ENCODE assay signal across 25 cellular contexts in genomic region chr5:104312481-104312880, GRCh38.
"Had no signal": no experiment of that assay in that cellular context is flagged by ENCODE, and none has a peak within 500 bp of the region (broad histone marks: within the 10 kb centered on the region; RNA-seq: fewer than 3 reads in every experiment).

No MANE protein-coding gene starts in this region.

- ATAC-seq: psoas muscle; right cardiac atrium; right lobe of liver; stimulated activated effector memory CD8-positive, alpha-beta T cell treated with anti-CD3 and anti-CD28 coated beads, Interleukin-12 subunit alpha, Interleukin-12 subunit beta, amount 100 ng/mL, for 72 hours; stimulated activated naive B cell treated with anti-CD40 and anti-IgM and Interleukin-4, amounts not matched to agents 10 μg/mL and 1 μg/mL and 100 μg/mL, for 72 hours had no signal

- H3K27ac ChIP-seq: neural progenitor cell, ovary, parathyroid adenoma, psoas muscle, right lobe of liver, sigmoid colon, stomach, thoracic aorta, thyroid gland, tibial nerve, upper lobe of left lung, vagina had no signal

- FAIRE-seq: urothelium cell line had no signal

- DNase-seq: occipital lobe; ovary; posterior cingulate gyrus; psoas muscle; right cardiac atrium; right lobe of liver; sigmoid colon; small intestine; stimulated activated CD4-positive, alpha-beta T cell treated with anti-CD3 and anti-CD28 coated beads, Interleukin-15, amount 100 ng/mL, for 24 hours; stimulated activated CD4-positive, alpha-beta T cell treated with anti-CD3 and anti-CD28 coated beads, Interleukin-2, amount 100 ng/mL, for 24 hours; stimulated activated CD4-positive, alpha-beta T cell treated with anti-CD3 and anti-CD28 coated beads, Interleukin-2, amount 100 ng/mL, for 48 hours; stimulated activated CD4-positive, alpha-beta T cell treated with anti-CD3 and anti-CD28 coated beads, Interleukin-4, amount 100 ng/mL, for 24 hours; stimulated activated naive B cell treated with anti-CD40 and anti-IgM and Interleukin-4, amounts not matched to agents 10 μg/mL and 1 μg/mL and 100 μg/mL, for 72 hours; stimulated activated naive CD4-positive, alpha-beta T cell treated with Interleukin-2 at 50 U/mL for 16 hours; stomach; thyroid gland; trophoblast cell; upper lobe of left lung had no signal
